In genomic region chr3:30614943-30615342, GRCh38 we compare ENCODE assay signal across 12 cellular contexts. TPM values are rescaled to one million over a fixed set of nuclear protein-coding genes. Genes with fewer than 3 reads are reported as not detected.
DNase-seq lines count a peak whose midpoint lies in the region; ATAC-seq, FAIRE-seq and TF ChIP-seq lines count a peak whose summit lies in the region.
"Had no signal": no experiment of that assay in that cellular context is flagged by ENCODE, and none has a peak within 500 bp of the region (broad histone marks: within the 10 kb centered on the region; RNA-seq: fewer than 3 reads in every experiment).

No MANE protein-coding gene starts in this region.

- H3K4me1 ChIP-seq in Panc1 (ENCODE audit: control insufficient read depth, insufficient read depth, low read length): peaks cover 45% of the 10 kb centered on the region
- peaks cover 81% of the 10 kb centered on the region for H3K4me1 ChIP-seq in endothelial cell of umbilical vein (ENCODE audit: control insufficient read depth, extremely low read depth, insufficient read depth, low read length)
- H3K4me1 ChIP-seq in sigmoid colon: peaks cover 0 to 98% (median 89%) of the 10 kb centered on the region in 4 donors
- H3K4me1 ChIP-seq in mesendoderm (ENCODE audit: control insufficient read depth, low read depth, low read length): peaks cover 5% of the 10 kb centered on the region

- peaks cover 89% of the 10 kb centered on the region for H3K4me1 Mint-ChIP-seq in activated CD4-positive, alpha-beta T cell treated with anti-CD3 and anti-CD28 coated beads, Interleukin-2, amount 10 ng/mL, durations not matched to agents 7 days and 5 days
- H3K4me1 Mint-ChIP-seq: brain had no signal

- WGBS in sigmoid colon, 2 donors: 49 to 61% methylated on average over 1 of the region's 1 CpG
- no CpG with 5 or more reads among the region's 1 CpG for WGBS in mesendoderm (ENCODE audit: extremely low coverage, insufficient coverage, low lambda C conversion rate)

- H3K27me3 ChIP-seq in Panc1 (ENCODE audit: control insufficient read depth, insufficient read depth, low read length) (no peaks in the 10 kb centered on the region), endothelial cell of umbilical vein (ENCODE audit: control insufficient read depth in 2 of 2, insufficient read depth in 2 of 2, low read length in 2 of 2) (no peaks in the 10 kb centered on the region), sigmoid colon (no peaks in the 10 kb centered on the region), mesendoderm (ENCODE audit: insufficient read depth, low read length, poor library complexity) (no peaks in the 10 kb centered on the region)

- peaks cover 5% of the 10 kb centered on the region for H3K9me3 Mint-ChIP-seq in activated CD4-positive, alpha-beta T cell treated with anti-CD3 and anti-CD28 coated beads, Interleukin-2, amount 10 ng/mL, durations not matched to agents 7 days and 5 days

- no peak overlapping the region for H3K23ac ChIP-seq in mesendoderm (ENCODE audit: low read length)

- H3K56ac ChIP-seq in mesendoderm (ENCODE audit: low read length): no peak overlapping the region

- BruUV-seq in Panc1 (replicated peaks; lab: Mats Ljungman, UMichigan): no TSS peak
- no TSS peak for BruUV-seq in endothelial cell of umbilical vein (replicated peaks; lab: Mats Ljungman, UMichigan)

- no peak overlapping the region for H3K18ac ChIP-seq in mesendoderm (ENCODE audit: low read length)

- H4K5ac ChIP-seq in mesendoderm (ENCODE audit: low read length): no peak overlapping the region

- H3K79me2 ChIP-seq in endothelial cell of umbilical vein (ENCODE audit: control insufficient read depth, insufficient read depth, low read length) (peaks cover 100% of the 10 kb centered on the region), mesendoderm (ENCODE audit: control insufficient read depth, insufficient read depth, low read length) (peaks cover 29% of the 10 kb centered on the region)

- H3K4me3 ChIP-seq in Panc1 (ENCODE audit: low read depth in 2 of 2, low read length in 2 of 2): no peak overlapping the region
- no peak overlapping the region for H3K4me3 ChIP-seq in endothelial cell of umbilical vein (replicated peaks in 1 of 3; ENCODE audit: insufficient read depth in 1 of 3, low read depth in 1 of 3, low read length in 3 of 3)
- H3K4me3 ChIP-seq in sigmoid colon: no peak overlapping the region
- no peak overlapping the region for H3K4me3 ChIP-seq in mesendoderm (ENCODE audit: low read length)

- no peak overlapping the region for H3K4ac ChIP-seq in mesendoderm (ENCODE audit: low read depth, low read length)

- H4K20me1 ChIP-seq in endothelial cell of umbilical vein (replicated peaks; ENCODE audit: control insufficient read depth, extremely low read depth, insufficient read depth, low read length): peaks cover 10% of the 10 kb centered on the region

- no peak overlapping the region for H2BK15ac ChIP-seq in mesendoderm (replicated peaks; ENCODE audit: low read depth)

- H3K36me3 ChIP-seq in Panc1 (ENCODE audit: control insufficient read depth, insufficient read depth, low read length): no peaks in the 10 kb centered on the region
- peaks cover 5 to 7% of the 10 kb centered on the region in 2 experiments for H3K36me3 ChIP-seq in endothelial cell of umbilical vein (ENCODE audit: control insufficient read depth in 2 of 2, extremely low read depth in 1 of 2, insufficient read depth in 2 of 2, low read length in 2 of 2)
- no peaks in the 10 kb centered on the region for H3K36me3 ChIP-seq in sigmoid colon
- H3K36me3 ChIP-seq in mesendoderm (ENCODE audit: control insufficient read depth, insufficient read depth, low read length): no peaks in the 10 kb centered on the region

- H4K8ac ChIP-seq in mesendoderm (ENCODE audit: low read depth, low read length): no peak overlapping the region

- intact Hi-C loops in Panc1 (cut with micrococcal nuclease; ENCODE audit: unreplicated experiment): loop anchor here (5.0 kb wide), 1 partner anchor 77 kb away; no protein-coding TSS in a partner anchor
- intact Hi-C loops in endothelial cell of umbilical vein (cut with micrococcal nuclease): loop anchor here (5.0 kb wide), 1 partner anchor 458 kb away; no protein-coding TSS in a partner anchor
- intact Hi-C loops in sigmoid colon (cut with DNase I): no loop called here

- no peaks in the 10 kb centered on the region for H3K9me3 ChIP-seq in Panc1 (ENCODE audit: control insufficient read depth, insufficient read depth, low read depth, low read length)
- H3K9me3 ChIP-seq in endothelial cell of umbilical vein (replicated peaks; ENCODE audit: control insufficient read depth, insufficient read depth, low read length): no peaks in the 10 kb centered on the region
- H3K9me3 ChIP-seq in sigmoid colon: no peaks in the 10 kb centered on the region

- no peak overlapping the region for H2AFZ ChIP-seq in endothelial cell of umbilical vein (ENCODE audit: low read depth, low read length)

- CTCF ChIA-PET in activated CD4-positive, alpha-beta T cell treated with anti-CD3 and anti-CD28 coated beads, Interleukin-2, amount 10 ng/mL, durations not matched to agents 7 days and 5 days (lab: Charles Lee): interaction anchor here (0.6 to 1.5 kb wide), 8 partner anchors 8 to 135 kb away, joined by 3 to 10 read pairs (median 4); partner anchors contain the start of gene TGFBR2
- CTCF ChIA-PET in Panc1 (lab: Charles Lee): no interaction called here
- CTCF ChIA-PET in endothelial cell of umbilical vein (lab: Charles Lee): interaction anchor here (1.1 to 2.3 kb wide), 4 partner anchors 9 to 137 kb away, joined by 3 to 6 read pairs (median 4); partner anchors contain the start of gene TGFBR2

- H3K9ac ChIP-seq in endothelial cell of umbilical vein (replicated peaks; ENCODE audit: extremely low read depth, insufficient read depth, low read length) (no peak overlapping the region), mesendoderm (ENCODE audit: low read length) (no peak overlapping the region)

- no peak for TF ChIP-seq CTCF in Panc1 (IDR thresholded peaks at IDR 0.05)
- no peak for TF ChIP-seq CTCF in endothelial cell of umbilical vein (IDR thresholded peaks at IDR 0.05; ENCODE audit: extremely low read depth in 1 of 2, insufficient read depth in 1 of 2, low read depth in 1 of 2, low read length in 2 of 2)
- TF ChIP-seq CTCF in sigmoid colon (IDR thresholded peaks at IDR 0.05): no peak

- peak overlapping the region; percentile 62 for H3K27ac Mint-ChIP-seq in activated CD4-positive, alpha-beta T cell treated with anti-CD3 and anti-CD28 coated beads, Interleukin-2, amount 10 ng/mL, durations not matched to agents 7 days and 5 days
- H3K27ac Mint-ChIP-seq: brain had no signal

- no peak for TF ChIP-seq EP300 in sigmoid colon (IDR thresholded peaks at IDR 0.05)

- peak; percentile 67 for FAIRE-seq in endothelial cell of umbilical vein (lab: Jason Lieb, UNC)

- peak overlapping the region; percentile 98 for H3K4me2 ChIP-seq in endothelial cell of umbilical vein (ENCODE audit: insufficient read depth, low read length)
- no peak overlapping the region for H3K4me2 ChIP-seq in mesendoderm (ENCODE audit: low read length)

- H2AK5ac ChIP-seq in mesendoderm (ENCODE audit: low read length): no peak overlapping the region

- in situ Hi-C loops in Panc1 (cut with HindIII; ENCODE audit: low pct_unique_long_range_greater_than_20kb, low sequenced_read_pairs): no loop called here

- ATAC-seq in Panc1: no peak

- DNase-seq in activated CD4-positive, alpha-beta T cell treated with anti-CD3 and anti-CD28 coated beads, Interleukin-2, amount 10 ng/mL, durations not matched to agents 7 days and 5 days: no peak
- DNase-seq in activated CD4-positive, alpha-beta T cell treated with anti-CD3 and anti-CD28 coated beads, Interleukin-2, amount 50 U/mL, for 4 hours: no peak
- no peak for DNase-seq in Panc1 (ENCODE audit: low read depth, low spot score)
- DNase-seq in endothelial cell of umbilical vein (ENCODE audit: low read depth, low spot score): peak; percentile 54
- DNase-seq in sigmoid colon: no peak
- DNase-seq in mesendoderm: no peak
- no peak for DNase-seq in NCI-H2107 treated with DMSO at 0.1 percent for 48 hours (lab: John Stamatoyannopoulos, UW; ENCODE audit: unreplicated experiment)
- DNase-seq in NCI-H82 (lab: John Stamatoyannopoulos, UW): no peak
- DNase-seq: activated CD8-positive, alpha-beta memory T cell treated with anti-CD3 and anti-CD28 coated beads for 24 hours; NCI-H2171; posterior cingulate gyrus had no signal

- peaks cover 16% of the 10 kb centered on the region for H3K79me1 ChIP-seq in mesendoderm (ENCODE audit: low read length)

- H2BK120ac ChIP-seq in mesendoderm (ENCODE audit: low read depth, low read length): no peak overlapping the region

- peaks cover 78% of the 10 kb centered on the region for H3K36me3 Mint-ChIP-seq in activated CD4-positive, alpha-beta T cell treated with anti-CD3 and anti-CD28 coated beads, Interleukin-2, amount 10 ng/mL, durations not matched to agents 7 days and 5 days (ENCODE audit: low read depth)
- H3K36me3 Mint-ChIP-seq: brain had no signal

- H2BK5ac ChIP-seq in mesendoderm (ENCODE audit: low read length): no peak overlapping the region

- dilution Hi-C loops in endothelial cell of umbilical vein (cut with MboI; ENCODE audit: extremely low pct_ligation_motif_present, low sequenced_read_pairs): loop anchor here (25.0 kb wide), 1 partner anchor 278 kb away; no protein-coding TSS in a partner anchor

- POLR2A ChIA-PET in activated CD4-positive, alpha-beta T cell treated with anti-CD3 and anti-CD28 coated beads, Interleukin-2, amount 10 ng/mL, durations not matched to agents 7 days and 5 days (lab: Charles Lee): no interaction called here
- POLR2A ChIA-PET in Panc1 (lab: Charles Lee) (no interaction called here), endothelial cell of umbilical vein (lab: Charles Lee) (no interaction called here)

- H3K27ac ChIP-seq in Panc1 (ENCODE audit: low read length): peak overlapping the region; percentile 44; the same call in 1 of the 2 replicates
- H3K27ac ChIP-seq in endothelial cell of umbilical vein (ENCODE audit: insufficient read depth, low read depth, low read length): no peak overlapping the region
- H3K27ac ChIP-seq in sigmoid colon: peak overlapping the region; percentile 25 to 99 (median 33)
- no peak overlapping the region for H3K27ac ChIP-seq in mesendoderm (ENCODE audit: low read depth, low read length)

- TF ChIP-seq POLR2A in endothelial cell of umbilical vein (IDR thresholded peaks at IDR 0.05; ENCODE audit: low read depth, low read length): no peak
- no peak for TF ChIP-seq POLR2A in sigmoid colon (IDR thresholded peaks at IDR 0.05)

- H3K4me3 Mint-ChIP-seq in activated CD4-positive, alpha-beta T cell treated with anti-CD3 and anti-CD28 coated beads, Interleukin-2, amount 10 ng/mL, durations not matched to agents 7 days and 5 days: peak overlapping the region; percentile 87
- H3K4me3 Mint-ChIP-seq: brain had no signal

- no peaks in the 10 kb centered on the region for H3K9me1 ChIP-seq in endothelial cell of umbilical vein (replicated peaks; ENCODE audit: control insufficient read depth, extremely low read depth, insufficient read depth, low read length)

- no peaks in the 10 kb centered on the region for H3K27me3 Mint-ChIP-seq in activated CD4-positive, alpha-beta T cell treated with anti-CD3 and anti-CD28 coated beads, Interleukin-2, amount 10 ng/mL, durations not matched to agents 7 days and 5 days
- H3K27me3 Mint-ChIP-seq: brain had no signal

RNA-seq across cellular contexts. Expression of gene TGFBR2, which starts 8.5 kb away (rescaled TPM):
- 10 to 100 TPM; 74.4 to 77.8 TPM for total RNA-seq in activated CD4-positive, alpha-beta T cell treated with anti-CD3 and anti-CD28 coated beads, Interleukin-2, amount 10 ng/mL, durations not matched to agents 7 days and 5 days
- total RNA-seq in Panc1 (2021; ENCODE audit: unreplicated experiment) (45.9 TPM), endothelial cell of umbilical vein (250 and 259 TPM in 2 replicates), sigmoid colon (100 to 1,000 TPM; 215 to 243 (median 234) TPM)
- polyA plus RNA-seq in Panc1 (2012; ENCODE audit: insufficient read length): 38.8 TPM
- polyA plus RNA-seq in endothelial cell of umbilical vein (203 and 227 TPM in 2 replicates), sigmoid colon (10 to 100 TPM in 2 of 3 donors, 1 to 10 TPM in 1; 9.9 to 56.4 (median 32.4) TPM)
- polyA plus RNA-seq in endothelial cell of umbilical vein (2011; cell fraction: cytosol; rRNA removed): 180 and 183 TPM in 2 replicates
- 156 and 180 TPM in 2 replicates for polyA plus RNA-seq in endothelial cell of umbilical vein (2011; cell fraction: nucleus; rRNA removed)
- polyA plus RNA-seq in endothelial cell of umbilical vein (2012): 157 and 193 TPM in 2 replicates
- polyA minus RNA-seq in endothelial cell of umbilical vein: 448 and 461 TPM in 2 replicates
- 8.2 TPM for polyA minus RNA-seq in endothelial cell of umbilical vein (2011; cell fraction: cytosol; rRNA and poly(A)+ RNA removed)
- 268 and 339 TPM in 2 replicates for polyA minus RNA-seq in endothelial cell of umbilical vein (2011; cell fraction: nucleus; rRNA and poly(A)+ RNA removed)
- 2.6 TPM for polyA plus RNA-seq in mesendoderm (2013, experiment 1 of 2)
- 2.6 TPM for polyA plus RNA-seq in mesendoderm (2013, experiment 2 of 2)

Comparison
In these comparisons a context has a peak if more than half of its experiments do, and no peak if none do; other contexts are left out.
1. H3K27ac ChIP-seq: peak in Panc1 (single experiment) and sigmoid colon (4 of 4); none in endothelial cell of umbilical vein (single experiment) and mesendoderm (single experiment).